ENCODE assay signal across 21 cellular contexts in genomic region chrX:54865208-54865607, GRCh38. TPM values are rescaled to one million over a fixed set of nuclear protein-coding genes. Genes with fewer than 3 reads are reported as not detected.
DNase-seq lines count a peak whose midpoint lies in the region; ATAC-seq and FAIRE-seq lines count a peak whose summit lies in the region.
"Had no signal": no experiment of that assay in that cellular context is flagged by ENCODE, and none has a peak within 500 bp of the region (broad histone marks: within the 10 kb centered on the region; RNA-seq: fewer than 3 reads in every experiment).

No MANE protein-coding gene starts in this region.

- peak; percentile 47 to 52 for ATAC-seq in naive B cell (ENCODE audit: low read depth in 2 of 2)
- no peak for ATAC-seq in HG03175 (IDR thresholded peaks at IDR 0.05; ENCODE audit: unreplicated experiment)
- ATAC-seq: A549, Panc1, Right ventricle myocardium inferior, T-cell had no signal

- DNase-seq in NCI-H748 (lab: John Stamatoyannopoulos, UW; ENCODE audit: unreplicated experiment) (peak; percentile 2), NCI-H748 treated with DMSO at 0.1 percent for 48 hours (lab: John Stamatoyannopoulos, UW) (no peak), NAMALWA (ENCODE audit: low spot score) (peak; percentile 16), NCI-H82 (lab: John Stamatoyannopoulos, UW) (peak; percentile 67), naive B cell (no peak), RCC 7860 (ENCODE audit: low spot score) (no peak), COR-L47 (lab: John Stamatoyannopoulos, UW) (no peak)
- DNase-seq: Caco-2, KG1, NCI-H1092, NCI-H187 treated with DMSO at 0.1 percent for 48 hours, NCI-H226, NCI-H526 treated with DMSO at 0.1 percent for 48 hours, T-cell, T-helper 9 cell had no signal

- peaks cover 5 to 6% (median 6%) of the 10 kb centered on the region in 3 donors for H3K4me1 Mint-ChIP-seq in naive B cell
- H3K4me1 Mint-ChIP-seq: CD14-positive monocyte had no signal

- H3K27ac Mint-ChIP-seq in naive B cell, result no peak overlapping the region
- H3K27ac Mint-ChIP-seq: T-cell had no signal

- peaks cover 5 to 16% (median 12%) of the 10 kb centered on the region in 7 donors for H3K9me3 Mint-ChIP-seq in naive B cell

- FAIRE-seq in RCC 7860 (lab: Jason Lieb, UNC), result no peak
- FAIRE-seq: A549, H1 had no signal

- peaks cover 0 to 8% (median 0%) of the 10 kb centered on the region in 3 donors for H3K27me3 Mint-ChIP-seq in naive B cell

- H3K36me3 Mint-ChIP-seq in naive B cell, result peaks cover 0 to 11% of the 10 kb centered on the region in 2 donors
- H3K36me3 Mint-ChIP-seq: CD14-positive monocyte, T-cell had no signal

- H3K4me3 Mint-ChIP-seq in naive B cell, result no peak overlapping the region
- H3K4me3 Mint-ChIP-seq: CD14-positive monocyte, T-cell had no signal

RNA-seq across cellular contexts. Expression of gene TRO, which starts 55.4 kb away (rescaled TPM):
- polyA plus RNA-seq in naive B cell (ENCODE audit: low read depth in 6 of 6), result 1 to 10 TPM in 4 of 6 donors, under 1 TPM in 1, not detected in 1; 0.40 to 1.6 (median 1.4) TPM
- polyA plus RNA-seq: CD14-positive monocyte had no signal

RNA-seq across cellular contexts. Expression of gene MAGED2, which starts 57.7 kb away (rescaled TPM):
- 10 to 100 TPM; 64.3 to 78.3 (median 75.0) TPM for polyA plus RNA-seq in naive B cell (ENCODE audit: low read depth in 6 of 6)

Comparison
In these comparisons a context has a peak if more than half of its experiments do, and no peak if none do; other contexts are left out.
1. DNase-seq: peak in NCI-H748 (single experiment), NAMALWA (single experiment) and NCI-H82 (single experiment); none in NCI-H748 treated with DMSO at 0.1 percent for 48 hours (single experiment), naive B cell (single experiment), RCC 7860 (single experiment) and COR-L47 (single experiment).